In the genomic region with DNA sequence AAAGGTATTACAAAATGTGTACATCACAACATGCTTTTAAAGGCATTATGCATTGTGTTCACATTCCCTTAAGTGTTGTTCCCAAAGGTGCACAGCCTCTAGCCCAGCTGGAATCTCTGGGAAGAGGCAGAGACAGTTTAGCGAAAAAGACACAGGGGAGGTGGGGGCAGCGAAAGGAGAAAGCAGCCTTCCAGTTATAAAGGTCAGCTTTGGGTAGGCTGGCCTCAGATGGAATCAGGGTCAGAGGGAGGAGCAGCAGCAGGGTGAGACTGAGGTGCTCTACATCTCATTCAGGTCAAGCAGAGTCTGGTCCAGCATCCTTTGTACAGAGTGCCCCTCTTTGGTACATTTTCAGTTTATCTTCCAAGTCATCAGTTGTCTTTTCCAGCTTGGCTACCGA, we compare ENCODE assay signal across 1 cellular context.
TF ChIP-seq lines count a peak whose summit lies in the region.

No MANE protein-coding gene starts in this region.

TF ChIP-seq in HepG2, 621 proteins besides CTCF, POLR2A, EP300 and RAD21 (continues in another document):
- TF ChIP-seq ISL2 (CRISPR knock-in tag; IDR thresholded peaks at IDR 0.05) = peak; percentile 50; the same call in 1 of the 2 replicates
- no peak for TF ChIP-seq ZFY (CRISPR knock-in tag; IDR thresholded peaks at IDR 0.05)
- TF ChIP-seq, protein P1, sequence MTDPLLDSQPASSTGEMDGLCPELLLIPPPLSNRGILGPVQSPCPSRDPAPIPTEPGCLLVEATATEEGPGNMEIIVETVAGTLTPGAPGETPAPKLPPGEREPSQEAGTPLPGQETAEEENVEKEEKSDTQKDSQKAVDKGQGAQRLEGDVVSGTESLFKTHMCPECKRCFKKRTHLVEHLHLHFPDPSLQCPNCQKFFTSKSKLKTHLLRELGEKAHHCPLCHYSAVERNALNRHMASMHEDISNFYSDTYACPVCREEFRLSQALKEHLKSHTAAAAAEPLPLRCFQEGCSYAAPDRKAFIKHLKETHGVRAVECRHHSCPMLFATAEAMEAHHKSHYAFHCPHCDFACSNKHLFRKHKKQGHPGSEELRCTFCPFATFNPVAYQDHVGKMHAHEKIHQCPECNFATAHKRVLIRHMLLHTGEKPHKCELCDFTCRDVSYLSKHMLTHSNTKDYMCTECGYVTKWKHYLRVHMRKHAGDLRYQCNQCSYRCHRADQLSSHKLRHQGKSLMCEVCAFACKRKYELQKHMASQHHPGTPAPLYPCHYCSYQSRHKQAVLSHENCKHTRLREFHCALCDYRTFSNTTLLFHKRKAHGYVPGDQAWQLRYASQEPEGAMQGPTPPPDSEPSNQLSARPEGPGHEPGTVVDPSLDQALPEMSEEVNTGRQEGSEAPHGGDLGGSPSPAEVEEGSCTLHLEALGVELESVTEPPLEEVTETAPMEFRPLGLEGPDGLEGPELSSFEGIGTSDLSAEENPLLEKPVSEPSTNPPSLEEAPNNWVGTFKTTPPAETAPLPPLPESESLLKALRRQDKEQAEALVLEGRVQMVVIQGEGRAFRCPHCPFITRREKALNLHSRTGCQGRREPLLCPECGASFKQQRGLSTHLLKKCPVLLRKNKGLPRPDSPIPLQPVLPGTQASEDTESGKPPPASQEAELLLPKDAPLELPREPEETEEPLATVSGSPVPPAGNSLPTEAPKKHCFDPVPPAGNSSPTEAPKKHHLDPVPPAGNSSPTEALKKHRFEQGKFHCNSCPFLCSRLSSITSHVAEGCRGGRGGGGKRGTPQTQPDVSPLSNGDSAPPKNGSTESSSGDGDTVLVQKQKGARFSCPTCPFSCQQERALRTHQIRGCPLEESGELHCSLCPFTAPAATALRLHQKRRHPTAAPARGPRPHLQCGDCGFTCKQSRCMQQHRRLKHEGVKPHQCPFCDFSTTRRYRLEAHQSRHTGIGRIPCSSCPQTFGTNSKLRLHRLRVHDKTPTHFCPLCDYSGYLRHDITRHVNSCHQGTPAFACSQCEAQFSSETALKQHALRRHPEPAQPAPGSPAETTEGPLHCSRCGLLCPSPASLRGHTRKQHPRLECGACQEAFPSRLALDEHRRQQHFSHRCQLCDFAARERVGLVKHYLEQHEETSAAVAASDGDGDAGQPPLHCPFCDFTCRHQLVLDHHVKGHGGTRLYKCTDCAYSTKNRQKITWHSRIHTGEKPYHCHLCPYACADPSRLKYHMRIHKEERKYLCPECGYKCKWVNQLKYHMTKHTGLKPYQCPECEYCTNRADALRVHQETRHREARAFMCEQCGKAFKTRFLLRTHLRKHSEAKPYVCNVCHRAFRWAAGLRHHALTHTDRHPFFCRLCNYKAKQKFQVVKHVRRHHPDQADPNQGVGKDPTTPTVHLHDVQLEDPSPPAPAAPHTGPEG (CRISPR knock-in tag; IDR thresholded peaks at IDR 0.05) = 0 out of 2 replicates have a peak, but pooled peaks have one; percentile 31
- no peak for TF ChIP-seq GZF1 (CRISPR knock-in tag; IDR thresholded peaks at IDR 0.05)
- TF ChIP-seq, protein P2, sequence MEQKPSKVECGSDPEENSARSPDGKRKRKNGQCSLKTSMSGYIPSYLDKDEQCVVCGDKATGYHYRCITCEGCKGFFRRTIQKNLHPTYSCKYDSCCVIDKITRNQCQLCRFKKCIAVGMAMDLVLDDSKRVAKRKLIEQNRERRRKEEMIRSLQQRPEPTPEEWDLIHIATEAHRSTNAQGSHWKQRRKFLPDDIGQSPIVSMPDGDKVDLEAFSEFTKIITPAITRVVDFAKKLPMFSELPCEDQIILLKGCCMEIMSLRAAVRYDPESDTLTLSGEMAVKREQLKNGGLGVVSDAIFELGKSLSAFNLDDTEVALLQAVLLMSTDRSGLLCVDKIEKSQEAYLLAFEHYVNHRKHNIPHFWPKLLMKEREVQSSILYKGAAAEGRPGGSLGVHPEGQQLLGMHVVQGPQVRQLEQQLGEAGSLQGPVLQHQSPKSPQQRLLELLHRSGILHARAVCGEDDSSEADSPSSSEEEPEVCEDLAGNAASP (CRISPR knock-in tag; IDR thresholded peaks at IDR 0.05; ENCODE audit: borderline replicate concordance) = peak; percentile 78; the same call in 1 of the 2 replicates
- TF ChIP-seq ERF (CRISPR knock-in tag; IDR thresholded peaks at IDR 0.05) = 0 out of 2 replicates have a peak, but pooled peaks have one; percentile 34
- 0 out of 2 replicates have a peak, but pooled peaks have one; percentile 47 for TF ChIP-seq GFI1 (CRISPR knock-in tag; IDR thresholded peaks at IDR 0.05; ENCODE audit: borderline replicate concordance)
- TF ChIP-seq, protein P3, sequence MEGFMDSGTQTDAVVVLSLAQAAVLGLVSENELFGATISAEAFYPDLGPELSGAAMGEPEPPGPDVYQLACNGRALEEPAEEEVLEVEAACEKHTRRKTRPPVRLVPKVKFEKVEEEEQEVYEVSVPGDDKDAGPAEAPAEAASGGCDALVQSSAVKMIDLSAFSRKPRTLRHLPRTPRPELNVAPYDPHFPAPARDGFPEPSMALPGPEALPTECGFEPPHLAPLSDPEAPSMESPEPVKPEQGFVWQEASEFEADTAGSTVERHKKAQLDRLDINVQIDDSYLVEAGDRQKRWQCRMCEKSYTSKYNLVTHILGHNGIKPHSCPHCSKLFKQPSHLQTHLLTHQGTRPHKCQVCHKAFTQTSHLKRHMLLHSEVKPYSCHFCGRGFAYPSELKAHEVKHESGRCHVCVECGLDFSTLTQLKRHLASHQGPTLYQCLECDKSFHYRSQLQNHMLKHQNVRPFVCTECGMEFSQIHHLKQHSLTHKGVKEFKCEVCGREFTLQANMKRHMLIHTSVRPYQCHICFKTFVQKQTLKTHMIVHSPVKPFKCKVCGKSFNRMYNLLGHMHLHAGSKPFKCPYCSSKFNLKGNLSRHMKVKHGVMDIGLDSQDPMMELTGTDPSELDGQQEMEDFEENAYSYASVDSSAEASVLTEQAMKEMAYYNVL (CRISPR knock-in tag; IDR thresholded peaks at IDR 0.05; ENCODE audit: borderline replicate concordance) = peak; percentile 44; the same call in 1 of the 2 replicates
- TF ChIP-seq, protein P4, sequence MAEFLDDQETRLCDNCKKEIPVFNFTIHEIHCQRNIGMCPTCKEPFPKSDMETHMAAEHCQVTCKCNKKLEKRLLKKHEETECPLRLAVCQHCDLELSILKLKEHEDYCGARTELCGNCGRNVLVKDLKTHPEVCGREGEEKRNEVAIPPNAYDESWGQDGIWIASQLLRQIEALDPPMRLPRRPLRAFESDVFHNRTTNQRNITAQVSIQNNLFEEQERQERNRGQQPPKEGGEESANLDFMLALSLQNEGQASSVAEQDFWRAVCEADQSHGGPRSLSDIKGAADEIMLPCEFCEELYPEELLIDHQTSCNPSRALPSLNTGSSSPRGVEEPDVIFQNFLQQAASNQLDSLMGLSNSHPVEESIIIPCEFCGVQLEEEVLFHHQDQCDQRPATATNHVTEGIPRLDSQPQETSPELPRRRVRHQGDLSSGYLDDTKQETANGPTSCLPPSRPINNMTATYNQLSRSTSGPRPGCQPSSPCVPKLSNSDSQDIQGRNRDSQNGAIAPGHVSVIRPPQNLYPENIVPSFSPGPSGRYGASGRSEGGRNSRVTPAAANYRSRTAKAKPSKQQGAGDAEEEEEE (CRISPR knock-in tag; IDR thresholded peaks at IDR 0.05; ENCODE audit: borderline replicate concordance) = no peak
- TF ChIP-seq HNF4A (CRISPR knock-in tag; IDR thresholded peaks at IDR 0.05) = peak; percentile 70
- TF ChIP-seq, protein P5, sequence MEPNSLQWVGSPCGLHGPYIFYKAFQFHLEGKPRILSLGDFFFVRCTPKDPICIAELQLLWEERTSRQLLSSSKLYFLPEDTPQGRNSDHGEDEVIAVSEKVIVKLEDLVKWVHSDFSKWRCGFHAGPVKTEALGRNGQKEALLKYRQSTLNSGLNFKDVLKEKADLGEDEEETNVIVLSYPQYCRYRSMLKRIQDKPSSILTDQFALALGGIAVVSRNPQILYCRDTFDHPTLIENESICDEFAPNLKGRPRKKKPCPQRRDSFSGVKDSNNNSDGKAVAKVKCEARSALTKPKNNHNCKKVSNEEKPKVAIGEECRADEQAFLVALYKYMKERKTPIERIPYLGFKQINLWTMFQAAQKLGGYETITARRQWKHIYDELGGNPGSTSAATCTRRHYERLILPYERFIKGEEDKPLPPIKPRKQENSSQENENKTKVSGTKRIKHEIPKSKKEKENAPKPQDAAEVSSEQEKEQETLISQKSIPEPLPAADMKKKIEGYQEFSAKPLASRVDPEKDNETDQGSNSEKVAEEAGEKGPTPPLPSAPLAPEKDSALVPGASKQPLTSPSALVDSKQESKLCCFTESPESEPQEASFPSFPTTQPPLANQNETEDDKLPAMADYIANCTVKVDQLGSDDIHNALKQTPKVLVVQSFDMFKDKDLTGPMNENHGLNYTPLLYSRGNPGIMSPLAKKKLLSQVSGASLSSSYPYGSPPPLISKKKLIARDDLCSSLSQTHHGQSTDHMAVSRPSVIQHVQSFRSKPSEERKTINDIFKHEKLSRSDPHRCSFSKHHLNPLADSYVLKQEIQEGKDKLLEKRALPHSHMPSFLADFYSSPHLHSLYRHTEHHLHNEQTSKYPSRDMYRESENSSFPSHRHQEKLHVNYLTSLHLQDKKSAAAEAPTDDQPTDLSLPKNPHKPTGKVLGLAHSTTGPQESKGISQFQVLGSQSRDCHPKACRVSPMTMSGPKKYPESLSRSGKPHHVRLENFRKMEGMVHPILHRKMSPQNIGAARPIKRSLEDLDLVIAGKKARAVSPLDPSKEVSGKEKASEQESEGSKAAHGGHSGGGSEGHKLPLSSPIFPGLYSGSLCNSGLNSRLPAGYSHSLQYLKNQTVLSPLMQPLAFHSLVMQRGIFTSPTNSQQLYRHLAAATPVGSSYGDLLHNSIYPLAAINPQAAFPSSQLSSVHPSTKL (CRISPR knock-in tag; IDR thresholded peaks at IDR 0.05) = peak; percentile 66; the same call in 1 of the 2 replicates
- peak; percentile 87 for TF ChIP-seq ZMYM4 (CRISPR knock-in tag; IDR thresholded peaks at IDR 0.05)
- TF ChIP-seq ATM (IDR thresholded peaks at IDR 0.05; ENCODE audit: borderline replicate concordance) = no peak
- TF ChIP-seq RELA (CRISPR knock-in tag; IDR thresholded peaks at IDR 0.05) = no peak
- TF ChIP-seq GATAD2A (CRISPR knock-in tag; IDR thresholded peaks at IDR 0.05) = peak; percentile 56; the same call in 1 of the 2 replicates
- peak; percentile 54; the same call in 1 of the 2 replicates for TF ChIP-seq NCOA2 (CRISPR knock-in tag; IDR thresholded peaks at IDR 0.05)
- 0 out of 2 replicates have a peak, but pooled peaks have one; percentile 27 for TF ChIP-seq ZNF121 (CRISPR knock-in tag; IDR thresholded peaks at IDR 0.05)
- no peak for TF ChIP-seq FOXM1 (CRISPR knock-in tag; IDR thresholded peaks at IDR 0.05)
- no peak for TF ChIP-seq MAFF (IDR thresholded peaks at IDR 0.05; ENCODE audit: low read depth, low read length)
- TF ChIP-seq POLR2AphosphoS2 (IDR thresholded peaks at IDR 0.05; ENCODE audit: low read depth, low read length) = no peak
- TF ChIP-seq ZNF605 (CRISPR knock-in tag; IDR thresholded peaks at IDR 0.05) = no peak
- TF ChIP-seq HNF4G (IDR thresholded peaks at IDR 0.05; ENCODE audit: borderline replicate concordance, low read depth, low read length) = peak; percentile 72; the same call in 1 of the 2 replicates
- no peak for TF ChIP-seq HNF4G (CRISPR knock-in tag; IDR thresholded peaks at IDR 0.05; ENCODE audit: borderline replicate concordance, low read depth)
- TF ChIP-seq ZFP36L1 (CRISPR knock-in tag; IDR thresholded peaks at IDR 0.05) = no peak
- TF ChIP-seq, protein P6, sequence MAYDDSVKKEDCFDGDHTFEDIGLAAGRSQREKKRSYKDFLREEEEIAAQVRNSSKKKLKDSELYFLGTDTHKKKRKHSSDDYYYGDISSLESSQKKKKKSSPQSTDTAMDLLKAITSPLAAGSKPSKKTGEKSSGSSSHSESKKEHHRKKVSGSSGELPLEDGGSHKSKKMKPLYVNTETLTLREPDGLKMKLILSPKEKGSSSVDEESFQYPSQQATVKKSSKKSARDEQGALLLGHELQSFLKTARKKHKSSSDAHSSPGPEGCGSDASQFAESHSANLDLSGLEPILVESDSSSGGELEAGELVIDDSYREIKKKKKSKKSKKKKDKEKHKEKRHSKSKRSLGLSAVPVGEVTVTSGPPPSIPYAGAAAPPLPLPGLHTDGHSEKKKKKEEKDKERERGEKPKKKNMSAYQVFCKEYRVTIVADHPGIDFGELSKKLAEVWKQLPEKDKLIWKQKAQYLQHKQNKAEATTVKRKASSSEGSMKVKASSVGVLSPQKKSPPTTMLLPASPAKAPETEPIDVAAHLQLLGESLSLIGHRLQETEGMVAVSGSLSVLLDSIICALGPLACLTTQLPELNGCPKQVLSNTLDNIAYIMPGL (CRISPR knock-in tag; IDR thresholded peaks at IDR 0.05; ENCODE audit: borderline replicate concordance in 1 of 2, low read depth in 1 of 2) = 0 out of 4 replicates have a peak, but pooled peaks of 1 of the 2 experiments have one; percentile 29
- TF ChIP-seq, protein P7, sequence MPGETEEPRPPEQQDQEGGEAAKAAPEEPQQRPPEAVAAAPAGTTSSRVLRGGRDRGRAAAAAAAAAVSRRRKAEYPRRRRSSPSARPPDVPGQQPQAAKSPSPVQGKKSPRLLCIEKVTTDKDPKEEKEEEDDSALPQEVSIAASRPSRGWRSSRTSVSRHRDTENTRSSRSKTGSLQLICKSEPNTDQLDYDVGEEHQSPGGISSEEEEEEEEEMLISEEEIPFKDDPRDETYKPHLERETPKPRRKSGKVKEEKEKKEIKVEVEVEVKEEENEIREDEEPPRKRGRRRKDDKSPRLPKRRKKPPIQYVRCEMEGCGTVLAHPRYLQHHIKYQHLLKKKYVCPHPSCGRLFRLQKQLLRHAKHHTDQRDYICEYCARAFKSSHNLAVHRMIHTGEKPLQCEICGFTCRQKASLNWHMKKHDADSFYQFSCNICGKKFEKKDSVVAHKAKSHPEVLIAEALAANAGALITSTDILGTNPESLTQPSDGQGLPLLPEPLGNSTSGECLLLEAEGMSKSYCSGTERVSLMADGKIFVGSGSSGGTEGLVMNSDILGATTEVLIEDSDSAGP (CRISPR knock-in tag; IDR thresholded peaks at IDR 0.05; ENCODE audit: borderline replicate concordance) = no peak; the same call in 1 of the 2 replicates
- TF ChIP-seq ZNF713 (CRISPR knock-in tag; IDR thresholded peaks at IDR 0.05) = no peak
- no peak for TF ChIP-seq MED13 (CRISPR knock-in tag; IDR thresholded peaks at IDR 0.05)
- TF ChIP-seq TEAD3 (CRISPR knock-in tag; optimal IDR thresholded peaks at IDR 0.05; ENCODE audit: borderline replicate concordance) = peak; percentile 34
- TF ChIP-seq, protein P8, sequence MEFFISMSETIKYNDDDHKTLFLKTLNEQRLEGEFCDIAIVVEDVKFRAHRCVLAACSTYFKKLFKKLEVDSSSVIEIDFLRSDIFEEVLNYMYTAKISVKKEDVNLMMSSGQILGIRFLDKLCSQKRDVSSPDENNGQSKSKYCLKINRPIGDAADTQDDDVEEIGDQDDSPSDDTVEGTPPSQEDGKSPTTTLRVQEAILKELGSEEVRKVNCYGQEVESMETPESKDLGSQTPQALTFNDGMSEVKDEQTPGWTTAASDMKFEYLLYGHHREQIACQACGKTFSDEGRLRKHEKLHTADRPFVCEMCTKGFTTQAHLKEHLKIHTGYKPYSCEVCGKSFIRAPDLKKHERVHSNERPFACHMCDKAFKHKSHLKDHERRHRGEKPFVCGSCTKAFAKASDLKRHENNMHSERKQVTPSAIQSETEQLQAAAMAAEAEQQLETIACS (CRISPR knock-in tag; IDR thresholded peaks at IDR 0.05) = no peak
- TF ChIP-seq ZNF569 (CRISPR knock-in tag; IDR thresholded peaks at IDR 0.05; ENCODE audit: borderline replicate concordance) = no peak
- TF ChIP-seq ZNF607 (CRISPR knock-in tag; IDR thresholded peaks at IDR 0.05; ENCODE audit: borderline replicate concordance) = no peak
- TF ChIP-seq ZNF550 (CRISPR knock-in tag; IDR thresholded peaks at IDR 0.05; ENCODE audit: borderline replicate concordance) = no peak
